1 cellular context compared by ENCODE assay signal in the genomic region with DNA sequence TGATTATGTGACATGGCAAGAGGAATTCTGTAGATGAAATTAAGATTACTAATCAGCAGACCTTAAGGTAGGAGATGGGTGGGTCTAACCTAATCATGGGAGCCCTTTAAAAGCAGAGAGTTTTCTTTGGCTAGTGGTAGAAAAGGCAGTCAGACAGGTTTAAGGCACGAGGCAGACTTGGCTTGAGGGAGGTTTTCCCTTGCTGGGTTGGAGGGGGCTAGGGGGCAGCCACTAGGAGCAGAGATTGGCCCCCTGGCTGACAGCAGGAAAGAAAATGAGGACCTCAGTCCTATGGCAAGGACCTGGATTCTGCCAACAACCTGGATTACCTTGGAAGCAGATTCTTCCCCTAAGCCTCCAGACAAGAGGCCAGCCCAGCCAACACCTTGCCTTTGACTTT.
TF ChIP-seq lines count a peak whose summit lies in the region.

No MANE protein-coding gene starts in this region.

TF ChIP-seq in GM23338, 12 proteins besides CTCF, POLR2A, EP300 and RAD21 (continued from another document):
- TF ChIP-seq, protein P1, sequence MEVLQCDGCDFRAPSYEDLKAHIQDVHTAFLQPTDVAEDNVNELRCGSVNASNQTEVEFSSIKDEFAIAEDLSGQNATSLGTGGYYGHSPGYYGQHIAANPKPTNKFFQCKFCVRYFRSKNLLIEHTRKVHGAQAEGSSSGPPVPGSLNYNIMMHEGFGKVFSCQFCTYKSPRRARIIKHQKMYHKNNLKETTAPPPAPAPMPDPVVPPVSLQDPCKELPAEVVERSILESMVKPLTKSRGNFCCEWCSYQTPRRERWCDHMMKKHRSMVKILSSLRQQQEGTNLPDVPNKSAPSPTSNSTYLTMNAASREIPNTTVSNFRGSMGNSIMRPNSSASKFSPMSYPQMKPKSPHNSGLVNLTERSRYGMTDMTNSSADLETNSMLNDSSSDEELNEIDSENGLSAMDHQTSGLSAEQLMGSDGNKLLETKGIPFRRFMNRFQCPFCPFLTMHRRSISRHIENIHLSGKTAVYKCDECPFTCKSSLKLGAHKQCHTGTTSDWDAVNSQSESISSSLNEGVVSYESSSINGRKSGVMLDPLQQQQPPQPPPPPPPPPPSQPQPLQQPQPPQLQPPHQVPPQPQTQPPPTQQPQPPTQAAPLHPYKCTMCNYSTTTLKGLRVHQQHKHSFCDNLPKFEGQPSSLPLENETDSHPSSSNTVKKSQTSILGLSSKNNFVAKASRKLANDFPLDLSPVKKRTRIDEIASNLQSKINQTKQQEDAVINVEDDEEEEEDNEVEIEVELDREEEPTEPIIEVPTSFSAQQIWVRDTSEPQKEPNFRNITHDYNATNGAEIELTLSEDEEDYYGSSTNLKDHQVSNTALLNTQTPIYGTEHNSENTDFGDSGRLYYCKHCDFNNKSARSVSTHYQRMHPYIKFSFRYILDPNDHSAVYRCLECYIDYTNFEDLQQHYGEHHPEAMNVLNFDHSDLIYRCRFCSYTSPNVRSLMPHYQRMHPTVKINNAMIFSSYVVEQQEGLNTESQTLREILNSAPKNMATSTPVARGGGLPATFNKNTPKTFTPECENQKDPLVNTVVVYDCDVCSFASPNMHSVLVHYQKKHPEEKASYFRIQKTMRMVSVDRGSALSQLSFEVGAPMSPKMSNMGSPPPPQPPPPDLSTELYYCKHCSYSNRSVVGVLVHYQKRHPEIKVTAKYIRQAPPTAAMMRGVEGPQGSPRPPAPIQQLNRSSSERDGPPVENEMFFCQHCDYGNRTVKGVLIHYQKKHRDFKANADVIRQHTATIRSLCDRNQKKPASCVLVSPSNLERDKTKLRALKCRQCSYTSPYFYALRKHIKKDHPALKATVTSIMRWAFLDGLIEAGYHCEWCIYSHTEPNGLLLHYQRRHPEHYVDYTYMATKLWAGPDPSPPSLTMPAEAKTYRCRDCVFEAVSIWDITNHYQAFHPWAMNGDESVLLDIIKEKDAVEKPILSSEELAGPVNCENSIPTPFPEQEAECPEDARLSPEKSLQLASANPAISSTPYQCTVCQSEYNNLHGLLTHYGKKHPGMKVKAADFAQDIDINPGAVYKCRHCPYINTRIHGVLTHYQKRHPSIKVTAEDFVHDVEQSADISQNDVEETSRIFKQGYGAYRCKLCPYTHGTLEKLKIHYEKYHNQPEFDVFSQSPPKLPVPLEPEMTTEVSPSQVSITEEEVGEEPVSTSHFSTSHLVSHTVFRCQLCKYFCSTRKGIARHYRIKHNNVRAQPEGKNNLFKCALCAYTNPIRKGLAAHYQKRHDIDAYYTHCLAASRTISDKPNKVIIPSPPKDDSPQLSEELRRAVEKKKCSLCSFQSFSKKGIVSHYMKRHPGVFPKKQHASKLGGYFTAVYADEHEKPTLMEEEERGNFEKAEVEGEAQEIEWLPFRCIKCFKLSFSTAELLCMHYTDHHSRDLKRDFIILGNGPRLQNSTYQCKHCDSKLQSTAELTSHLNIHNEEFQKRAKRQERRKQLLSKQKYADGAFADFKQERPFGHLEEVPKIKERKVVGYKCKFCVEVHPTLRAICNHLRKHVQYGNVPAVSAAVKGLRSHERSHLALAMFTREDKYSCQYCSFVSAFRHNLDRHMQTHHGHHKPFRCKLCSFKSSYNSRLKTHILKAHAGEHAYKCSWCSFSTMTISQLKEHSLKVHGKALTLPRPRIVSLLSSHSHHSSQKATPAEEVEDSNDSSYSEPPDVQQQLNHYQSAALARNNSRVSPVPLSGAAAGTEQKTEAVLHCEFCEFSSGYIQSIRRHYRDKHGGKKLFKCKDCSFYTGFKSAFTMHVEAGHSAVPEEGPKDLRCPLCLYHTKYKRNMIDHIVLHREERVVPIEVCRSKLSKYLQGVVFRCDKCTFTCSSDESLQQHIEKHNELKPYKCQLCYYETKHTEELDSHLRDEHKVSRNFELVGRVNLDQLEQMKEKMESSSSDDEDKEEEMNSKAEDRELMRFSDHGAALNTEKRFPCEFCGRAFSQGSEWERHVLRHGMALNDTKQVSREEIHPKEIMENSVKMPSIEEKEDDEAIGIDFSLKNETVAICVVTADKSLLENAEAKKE (CRISPR knock-in tag; IDR thresholded peaks at IDR 0.05): no peak
- TF ChIP-seq, protein P2, sequence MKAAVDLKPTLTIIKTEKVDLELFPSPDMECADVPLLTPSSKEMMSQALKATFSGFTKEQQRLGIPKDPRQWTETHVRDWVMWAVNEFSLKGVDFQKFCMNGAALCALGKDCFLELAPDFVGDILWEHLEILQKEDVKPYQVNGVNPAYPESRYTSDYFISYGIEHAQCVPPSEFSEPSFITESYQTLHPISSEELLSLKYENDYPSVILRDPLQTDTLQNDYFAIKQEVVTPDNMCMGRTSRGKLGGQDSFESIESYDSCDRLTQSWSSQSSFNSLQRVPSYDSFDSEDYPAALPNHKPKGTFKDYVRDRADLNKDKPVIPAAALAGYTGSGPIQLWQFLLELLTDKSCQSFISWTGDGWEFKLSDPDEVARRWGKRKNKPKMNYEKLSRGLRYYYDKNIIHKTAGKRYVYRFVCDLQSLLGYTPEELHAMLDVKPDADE (IDR thresholded peaks at IDR 0.05): no peak
- TF ChIP-seq POLR2AphosphoS5 (IDR thresholded peaks at IDR 0.05; ENCODE audit: low read depth) (no peak), JUNB (IDR thresholded peaks at IDR 0.05; ENCODE audit: unreplicated experiment) (no peak), ZNF331 (CRISPR knock-in tag; IDR thresholded peaks at IDR 0.05; ENCODE audit: low read depth) (no peak), EZH2 (IDR thresholded peaks at IDR 0.05; ENCODE audit: low read depth, unreplicated experiment) (no peak), EZH2phosphoT487 (IDR thresholded peaks at IDR 0.05; ENCODE audit: unreplicated experiment) (no peak), ZNF114 (CRISPR knock-in tag; IDR thresholded peaks at IDR 0.05) (no peak), NANOG (IDR thresholded peaks at IDR 0.05; ENCODE audit: borderline replicate concordance) (no peak), CREB1 (CRISPR knock-in tag; IDR thresholded peaks at IDR 0.05; ENCODE audit: low read depth) (no peak)
TF ChIP-seq in GM23338: peak in this region for 0.
